8 cellular contexts compared by ENCODE assay signal in the genomic region with DNA sequence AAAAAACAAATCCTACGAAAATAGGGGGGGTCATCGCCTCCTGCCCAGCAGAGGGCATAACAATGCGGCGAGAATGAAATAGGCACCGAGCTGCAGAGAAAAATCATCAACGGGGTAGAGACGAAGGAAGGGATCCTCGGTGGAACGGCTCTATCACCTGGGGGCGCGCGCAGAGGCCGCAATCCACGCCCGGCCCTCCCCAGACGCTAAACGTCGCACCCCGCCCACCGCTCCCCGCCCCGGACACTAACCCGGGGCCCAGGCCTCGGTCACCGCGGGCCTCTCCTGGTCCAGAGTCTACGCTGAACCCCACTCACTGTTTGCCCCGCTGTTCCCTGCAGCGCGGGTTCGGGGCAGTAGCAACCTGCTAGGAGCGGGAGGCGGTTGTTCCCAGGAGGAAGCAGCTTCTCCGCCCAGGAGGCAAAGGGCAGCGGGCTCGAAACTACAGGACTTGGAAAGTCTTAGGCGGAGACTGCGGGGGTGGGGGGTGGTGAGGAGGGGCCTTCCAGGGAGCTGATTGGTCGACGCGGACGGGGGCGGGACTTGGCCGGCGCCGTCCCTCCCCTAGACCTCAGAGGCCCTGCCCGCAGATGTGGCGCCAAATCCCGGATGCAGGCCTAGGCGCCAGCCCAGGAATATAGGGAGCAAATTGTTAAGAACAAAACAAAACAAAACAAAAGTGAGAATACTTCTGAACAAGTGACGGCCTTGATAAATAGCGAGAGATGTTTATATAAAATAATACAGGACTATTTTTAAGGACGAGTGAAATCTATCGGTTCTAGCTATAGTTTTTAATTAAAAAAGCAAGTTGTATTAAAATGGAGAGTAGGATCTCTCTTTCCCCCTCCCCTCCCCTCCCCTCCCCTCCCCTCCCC. TPM values are rescaled to one million over a fixed set of nuclear protein-coding genes. Genes with fewer than 3 reads are reported as not detected.
DNase-seq lines count a peak whose midpoint lies in the region; ATAC-seq, FAIRE-seq and TF ChIP-seq lines count a peak whose summit lies in the region.

A gene with protein sequence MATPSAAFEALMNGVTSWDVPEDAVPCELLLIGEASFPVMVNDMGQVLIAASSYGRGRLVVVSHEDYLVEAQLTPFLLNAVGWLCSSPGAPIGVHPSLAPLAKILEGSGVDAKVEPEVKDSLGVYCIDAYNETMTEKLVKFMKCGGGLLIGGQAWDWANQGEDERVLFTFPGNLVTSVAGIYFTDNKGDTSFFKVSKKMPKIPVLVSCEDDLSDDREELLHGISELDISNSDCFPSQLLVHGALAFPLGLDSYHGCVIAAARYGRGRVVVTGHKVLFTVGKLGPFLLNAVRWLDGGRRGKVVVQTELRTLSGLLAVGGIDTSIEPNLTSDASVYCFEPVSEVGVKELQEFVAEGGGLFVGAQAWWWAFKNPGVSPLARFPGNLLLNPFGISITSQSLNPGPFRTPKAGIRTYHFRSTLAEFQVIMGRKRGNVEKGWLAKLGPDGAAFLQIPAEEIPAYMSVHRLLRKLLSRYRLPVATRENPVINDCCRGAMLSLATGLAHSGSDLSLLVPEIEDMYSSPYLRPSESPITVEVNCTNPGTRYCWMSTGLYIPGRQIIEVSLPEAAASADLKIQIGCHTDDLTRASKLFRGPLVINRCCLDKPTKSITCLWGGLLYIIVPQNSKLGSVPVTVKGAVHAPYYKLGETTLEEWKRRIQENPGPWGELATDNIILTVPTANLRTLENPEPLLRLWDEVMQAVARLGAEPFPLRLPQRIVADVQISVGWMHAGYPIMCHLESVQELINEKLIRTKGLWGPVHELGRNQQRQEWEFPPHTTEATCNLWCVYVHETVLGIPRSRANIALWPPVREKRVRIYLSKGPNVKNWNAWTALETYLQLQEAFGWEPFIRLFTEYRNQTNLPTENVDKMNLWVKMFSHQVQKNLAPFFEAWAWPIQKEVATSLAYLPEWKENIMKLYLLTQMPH (minus strand): TSS at position 467 of the 878 bp plus-strand sequence. CDS start 25,568 bp downstream, outside the sequence.

- POLR2A ChIA-PET in H1 (lab: Charles Lee; ENCODE audit: partially characterized antibody), result interaction anchor here (0.7 to 4.2 kb wide), 6 partner anchors 9 to 222 kb away, joined by 3 to 73 read pairs (median 4); no protein-coding TSS in a partner anchor

- H2BK5ac ChIP-seq in H1 (ENCODE audit: low read depth, low read length) (peak within 1 kb of the TSS; percentile 92), mesendoderm (ENCODE audit: low read length) (peak within 1 kb of the TSS; percentile 89)

- H3K4me3 ChIP-seq in H1 (ENCODE audit: extremely low read depth in 1 of 4, insufficient read depth in 2 of 4, low read depth in 3 of 4, low read length in 4 of 4) (peak within 1 kb of the TSS; percentile 77 to 89 (median 86)), mesendoderm (ENCODE audit: low read length) (peak within 1 kb of the TSS; percentile 67)

- peaks cover 11 to 37% (median 24%) of the 10 kb centered on the region in 4 experiments for H3K4me1 ChIP-seq in H1 (replicated peaks in 1 of 4; ENCODE audit: control insufficient read depth in 3 of 4, insufficient read depth in 4 of 4, low read length in 3 of 4)
- peaks cover 8% of the 10 kb centered on the region for H3K4me1 ChIP-seq in mesendoderm (ENCODE audit: control insufficient read depth, low read depth, low read length)

- H2AK5ac ChIP-seq in H1 (ENCODE audit: low read depth, low read length) (no peak within 1 kb of the TSS; the same call in 1 of the 2 replicates), mesendoderm (ENCODE audit: low read length) (no peak within 1 kb of the TSS)

- peak; percentile 67 to 90 for TF ChIP-seq POLR2A in H1 (IDR thresholded peaks at IDR 0.05; ENCODE audit: control extremely low read depth in 1 of 2, low read depth in 2 of 2, low read length in 2 of 2)

- TF ChIP-seq RAD21 in H1 (IDR thresholded peaks at IDR 0.05 in 1 of 2, conservative IDR thresholded peaks at IDR 0.05 in 1 of 2; ENCODE audit: low read depth in 2 of 2, low read length in 2 of 2), result no peak; a peak in 1 of 4 replicates

- FAIRE-seq in H1 (lab: Jason Lieb, UNC), result no peak

- DNase-seq in COR-L47 (lab: John Stamatoyannopoulos, UW) (peak; percentile 91), HS-5 (ENCODE audit: low read depth) (peak; percentile 58), NOMO-1 (lab: John Stamatoyannopoulos, UW; ENCODE audit: unreplicated experiment in 2 of 2) (peak; percentile 37 to 73), H1 (ENCODE audit: low read depth in 1 of 2, low spot score in 2 of 2) (peak; percentile 88 to 90), mesendoderm (peak; percentile 98)
- peak; percentile 70 to 79 (median 70) for DNase-seq in activated CD8-positive, alpha-beta memory T cell treated with anti-CD3 and anti-CD28 coated beads for 48 hours (ENCODE audit: low read depth in 2 of 3, low spot score in 2 of 3)
- peak; percentile 79 for DNase-seq in stimulated activated CD8-positive, alpha-beta memory T cell treated with anti-CD3 and anti-CD28 coated beads, Interleukin-15, amount 100 ng/mL, for 1 hour (ENCODE audit: low read depth)

- H4K5ac ChIP-seq in H1 (ENCODE audit: insufficient read length, low read depth, low read length), result peak within 1 kb of the TSS; percentile 97
- H4K5ac ChIP-seq in mesendoderm (ENCODE audit: low read length), result peak within 1 kb of the TSS; percentile 44

- H3K36me3 ChIP-seq in H1 (ENCODE audit: control insufficient read depth in 2 of 4, insufficient read depth in 4 of 4, low read length in 3 of 4), result 0 out of 8 replicates have a peak, but pooled peaks cover 0 to 3% (median 0%) of the 10 kb centered on the region in 4 experiments
- no peaks in the 10 kb centered on the region for H3K36me3 ChIP-seq in mesendoderm (ENCODE audit: control insufficient read depth, insufficient read depth, low read length)

- H3K14ac ChIP-seq in H1 (ENCODE audit: insufficient read length), result no peak within 1 kb of the TSS

- no peak within 1 kb of the TSS for H4K91ac ChIP-seq in H1 (replicated peaks; ENCODE audit: insufficient read length, low read length)

- H2AFZ ChIP-seq in H1 (ENCODE audit: low read length), result no peak within 1 kb of the TSS; the same call in 1 of the 2 replicates

- H3K4ac ChIP-seq in H1 (replicated peaks; ENCODE audit: insufficient read length, low read depth, low read length) (no peak within 1 kb of the TSS), mesendoderm (ENCODE audit: low read depth, low read length) (peak within 1 kb of the TSS; percentile 62)

- no peaks in the 10 kb centered on the region for H3K9me3 ChIP-seq in H1 (ENCODE audit: insufficient read depth in 2 of 2, low read depth in 1 of 2, low read length in 1 of 2)

- H2BK15ac ChIP-seq in H1 (ENCODE audit: low read length) (no peak within 1 kb of the TSS), mesendoderm (replicated peaks; ENCODE audit: low read depth) (no peak within 1 kb of the TSS)

- peak within 1 kb of the TSS; percentile 82 for H3K27ac ChIP-seq in H1 (ENCODE audit: low read depth, low read length)
- H3K27ac ChIP-seq in mesendoderm (ENCODE audit: low read depth, low read length), result peak within 1 kb of the TSS; percentile 98

- H3K56ac ChIP-seq in H1 (replicated peaks; ENCODE audit: insufficient read length, low read depth, low read length), result peak within 1 kb of the TSS; percentile 62
- H3K56ac ChIP-seq in mesendoderm (ENCODE audit: low read length), result peak within 1 kb of the TSS; percentile 98

- H3K9ac ChIP-seq in H1 (replicated peaks in 1 of 4; ENCODE audit: extremely low read depth in 1 of 4, low read depth in 3 of 4, low read length in 3 of 4) (peak within 1 kb of the TSS; percentile 58 to 85 (median 82)), mesendoderm (ENCODE audit: low read length) (peak within 1 kb of the TSS; percentile 95)

- H2BK12ac ChIP-seq in H1 (ENCODE audit: low read depth, low read length), result no peak within 1 kb of the TSS; the same call in 1 of the 2 replicates

- H3K4me2 ChIP-seq in H1 (ENCODE audit: insufficient read depth in 1 of 2, low read depth in 2 of 2, low read length in 2 of 2) (peak within 1 kb of the TSS; percentile 80 to 85), mesendoderm (ENCODE audit: low read length) (peak within 1 kb of the TSS; percentile 18)

- H3K23ac ChIP-seq in H1 (ENCODE audit: insufficient read length) (no peak within 1 kb of the TSS), mesendoderm (ENCODE audit: low read length) (no peak within 1 kb of the TSS)

- H3K79me1 ChIP-seq in H1 (ENCODE audit: low read depth, low read length) (0 out of 2 replicates have a peak, but pooled peaks cover 3% of the 10 kb centered on the region), mesendoderm (ENCODE audit: low read length) (no peaks in the 10 kb centered on the region)

- peak in 2 of 3 experiments; percentile 9 to 32; a peak in 2 of 4 replicates for TF ChIP-seq CTCF in H1 (IDR thresholded peaks at IDR 0.05; ENCODE audit: control extremely low read depth in 1 of 3, insufficient read depth in 1 of 3, low read depth in 1 of 3, low read length in 3 of 3)

- CTCF ChIA-PET in H1 (lab: Charles Lee; ENCODE audit: partially characterized antibody), result interaction anchor here (0.6 to 2.7 kb wide), 12 partner anchors 9 to 209 kb away, joined by 3 to 13 read pairs (median 4); no protein-coding TSS in a partner anchor

- peaks cover 2% of the 10 kb centered on the region; the same call in 1 of the 2 replicates for H3K23me2 ChIP-seq in H1 (ENCODE audit: low read depth, low read length)

- WGBS in H1 (ENCODE audit: extremely low coverage in 1 of 2, insufficient coverage in 1 of 2, insufficient read length in 1 of 2, insufficient replicate concordance in 2 of 2, low coverage in 1 of 2, low lambda C conversion rate in 2 of 2, missing lambda C conversion rate in 1 of 2), 2 experiments, result 3% methylated on average over 36 of the region's 54 CpGs; no CpG with 5 or more reads in 1 of the 2 experiments
- no CpG with 5 or more reads among the region's 54 CpGs for WGBS in mesendoderm (ENCODE audit: extremely low coverage, insufficient coverage, low lambda C conversion rate)

- H4K8ac ChIP-seq in H1 (ENCODE audit: extremely low read depth, insufficient read depth, low read length), result peak within 1 kb of the TSS; percentile 95; the same call in 1 of the 2 replicates
- H4K8ac ChIP-seq in mesendoderm (ENCODE audit: low read depth, low read length), result no peak within 1 kb of the TSS

- H3K79me2 ChIP-seq in H1 (ENCODE audit: control insufficient read depth in 1 of 2, insufficient read depth in 2 of 2, low read length in 2 of 2) (peaks cover 4 to 43% of the 10 kb centered on the region in 2 experiments), mesendoderm (ENCODE audit: control insufficient read depth, insufficient read depth, low read length) (peaks cover 22% of the 10 kb centered on the region)

- TF ChIP-seq EP300 in H1 (IDR thresholded peaks at IDR 0.05; ENCODE audit: borderline replicate concordance in 1 of 2, low read depth in 2 of 2, low read length in 2 of 2), result no peak

- H2BK120ac ChIP-seq in H1 (replicated peaks; ENCODE audit: low read depth, low read length) (no peak within 1 kb of the TSS), mesendoderm (ENCODE audit: low read depth, low read length) (no peak within 1 kb of the TSS)

- H3K27me3 ChIP-seq in H1 (replicated peaks in 1 of 4; ENCODE audit: control insufficient read depth in 3 of 4, extremely low read depth in 1 of 4, insufficient read depth in 3 of 4, low read length in 3 of 4), result no peaks in the 10 kb centered on the region
- H3K27me3 ChIP-seq in mesendoderm (ENCODE audit: insufficient read depth, low read length, poor library complexity), result no peaks in the 10 kb centered on the region

- peaks cover 6 to 7% of the 10 kb centered on the region in 2 experiments for H4K20me1 ChIP-seq in H1 (replicated peaks in 1 of 2; ENCODE audit: control insufficient read depth in 1 of 2, insufficient read depth in 2 of 2, low read length in 2 of 2)

- no peak within 1 kb of the TSS for H2BK20ac ChIP-seq in H1 (ENCODE audit: low read length)

- ATAC-seq in GM19468 (IDR thresholded peaks at IDR 0.05; ENCODE audit: extremely low read depth, unreplicated experiment), result peak; percentile 80

- H3K18ac ChIP-seq in H1 (ENCODE audit: extremely low read depth, low read length) (peak within 1 kb of the TSS; percentile 76; the same call in 1 of the 2 replicates), mesendoderm (ENCODE audit: low read length) (peak within 1 kb of the TSS; percentile 78)

RNA-seq across cellular contexts. Expression of the gene that starts here (rescaled TPM):
- total RNA-seq in H1 (2021; fragmentation: NEBNext Ultra II Directional; extraction: Animal tissue kit (Norgen Biotek cat#: 25700)), result 28.0 and 30.7 TPM in 2 replicates
- polyA plus RNA-seq in H1 (2011; rRNA removed), result 9.6 and 20.4 TPM in 2 replicates
- 13.1 TPM for polyA plus RNA-seq in H1 (2011; cell fraction: cytosol; rRNA removed)
- 139 TPM for polyA plus RNA-seq in H1 (2011; cell fraction: nucleus; rRNA removed)
- 17.7 to 30.8 TPM (median 24.7 TPM) in 4 replicates for polyA plus RNA-seq in H1 (2012, experiment 1 of 2)
- polyA plus RNA-seq in H1 (2012, experiment 2 of 2), result 2.5 TPM
- polyA plus RNA-seq in H1 (2013, experiment 1 of 2), result 30.2 TPM
- 24.5 TPM for polyA plus RNA-seq in H1 (2013, experiment 2 of 2)
- 83.8 and 85.3 TPM in 2 replicates for polyA minus RNA-seq in H1 (2011; rRNA and poly(A)+ RNA removed)
- 22.4 TPM for polyA minus RNA-seq in H1 (2011; cell fraction: cytosol; rRNA and poly(A)+ RNA removed)
- 53.6 TPM for polyA minus RNA-seq in H1 (2011; cell fraction: nucleus; rRNA and poly(A)+ RNA removed)
- polyA plus RNA-seq in mesendoderm (2013, experiment 1 of 2), result 16.7 TPM
- polyA plus RNA-seq in mesendoderm (2013, experiment 2 of 2), result 15.8 TPM

Comparison
In these comparisons a context has a peak if more than half of its experiments do, and no peak if none do; other contexts are left out.
1. Peak in every context shown above with its lines: DNase-seq, ATAC-seq, H3K4me3 ChIP-seq and H3K27ac ChIP-seq.